ENCODE assay signal across 1 cellular context in genomic region chr3:50342818-50343633, GRCh38.
A peak's percentile ranks its signal among the peaks of the same experiment; 100 is the strongest.
TF ChIP-seq lines count a peak whose summit lies in the region.

No MANE protein-coding gene starts in this region.

TF ChIP-seq in K562, 482 proteins besides CTCF, POLR2A, EP300 and RAD21:
- no peak for TF ChIP-seq PHF21A (IDR thresholded peaks at IDR 0.05; ENCODE audit: borderline replicate concordance, low read depth)
- TF ChIP-seq VEZF1 (CRISPR knock-in tag; IDR thresholded peaks at IDR 0.05): peak; percentile 40
- TF ChIP-seq SMC3 (conservative IDR thresholded peaks at IDR 0.05; ENCODE audit: insufficient read depth, low read depth, low read length): 0 out of 2 replicates have a peak, but pooled peaks have one; percentile 11
- TF ChIP-seq ADNP (tag; IDR thresholded peaks at IDR 0.05): no peak
- no peak for TF ChIP-seq TBP (optimal IDR thresholded peaks at IDR 0.05; ENCODE audit: low read depth, low read length)
- no peak for TF ChIP-seq BRCA1 (IDR thresholded peaks at IDR 0.05)
- no peak for TF ChIP-seq BRCA1 (CRISPR knock-in tag; IDR thresholded peaks at IDR 0.05)
- no peak for TF ChIP-seq POLR3A (IDR thresholded peaks at IDR 0.05; ENCODE audit: borderline replicate concordance, extremely low read depth, insufficient read depth, insufficient read length)
- TF ChIP-seq C11orf30 (IDR thresholded peaks at IDR 0.05; ENCODE audit: low read depth): peak; percentile 60; the same call in 1 of the 2 replicates
- peak; percentile 19; the same call in 1 of the 2 replicates for TF ChIP-seq CBFA2T3 (IDR thresholded peaks at IDR 0.05)
- peak; percentile 27; the same call in 1 of the 2 replicates for TF ChIP-seq ZNF316 (IDR thresholded peaks at IDR 0.05)
- TF ChIP-seq L3MBTL2 (IDR thresholded peaks at IDR 0.05): no peak
- no peak for TF ChIP-seq STAT5A (IDR thresholded peaks at IDR 0.05; ENCODE audit: borderline replicate concordance, low read length)
- no peak for TF ChIP-seq ZNF586 (CRISPR knock-in tag; conservative IDR thresholded peaks at IDR 0.05)
- TF ChIP-seq NFE2 (IDR thresholded peaks at IDR 0.05; ENCODE audit: low read depth): peak; percentile 60
- TF ChIP-seq ZNF253 (CRISPR knock-in tag; conservative IDR thresholded peaks at IDR 0.05): no peak
